In the genomic region with DNA sequence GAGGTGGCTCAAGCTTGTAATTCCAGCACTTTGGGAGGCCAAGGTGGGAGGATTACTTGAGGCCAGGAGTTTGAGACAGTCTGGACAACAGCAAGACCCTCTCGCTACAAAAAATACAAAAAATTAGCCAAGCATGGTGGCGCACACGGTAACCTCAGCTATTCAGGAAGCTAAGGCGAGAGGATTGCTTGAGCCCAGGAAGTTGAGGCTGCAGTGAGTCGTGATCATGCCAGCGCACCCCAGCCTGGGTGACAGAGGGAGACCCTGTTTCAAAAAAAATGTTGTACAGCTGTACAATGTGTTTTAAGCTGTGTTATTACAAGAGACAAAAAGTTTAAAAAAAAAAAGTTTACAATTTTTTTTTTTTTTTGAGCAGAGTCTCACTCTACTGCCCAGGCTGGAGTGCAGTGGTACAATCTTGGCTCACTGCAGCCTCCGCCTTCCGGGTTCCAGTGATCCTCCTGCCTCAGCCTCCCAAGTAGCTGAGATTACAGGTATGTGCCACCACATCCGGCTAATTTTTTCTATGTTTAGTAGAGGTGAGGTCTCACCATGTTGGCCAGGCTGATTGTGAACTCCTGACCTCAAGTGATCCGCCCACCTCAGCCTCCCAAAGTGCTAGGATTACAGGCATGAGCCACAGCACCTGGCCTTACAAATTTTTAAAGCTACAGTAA, we compare ENCODE assay signal across 11 cellular contexts. TPM values are rescaled to one million over a fixed set of nuclear protein-coding genes. Genes with fewer than 3 reads are reported as not detected.
DNase-seq lines count a peak whose midpoint lies in the region; ATAC-seq, FAIRE-seq and TF ChIP-seq lines count a peak whose summit lies in the region.
"Not testable (repeated sequence)": the region's sequence is repeated elsewhere in the genome, so short reads cannot be mapped to it uniquely, and the experiment has no call there.
"Had no signal": no experiment of that assay in that cellular context is flagged by ENCODE, and none has a peak within 500 bp of the region (broad histone marks: within the 10 kb centered on the region; RNA-seq: fewer than 3 reads in every experiment).

No MANE protein-coding gene starts in this region.

- TF ChIP-seq RAD21 in K562 (CRISPR knock-in tag; conservative IDR thresholded peaks at IDR 0.05 in 1 of 2, IDR thresholded peaks at IDR 0.05 in 1 of 2): not testable (repeated sequence)

- DNase-seq in NB4 (ENCODE audit: low read depth) (peak; percentile 68), posterior vena cava (ENCODE audit: low spot score) (peak; percentile 3), upper lobe of right lung (peak; percentile 26)
- DNase-seq in K562 (ENCODE audit: extremely low read depth in 1 of 4, low spot score in 3 of 4); left ventricle myocardium inferior: not testable (repeated sequence)

- peak; percentile 11 for FAIRE-seq in K562 (lab: Jason Lieb, UNC)

- not testable (repeated sequence) for TF ChIP-seq EP300 in K562 (IDR thresholded peaks at IDR 0.05; ENCODE audit: low read length)

- not testable (repeated sequence) for H3K36me3 ChIP-seq in BLaER1 treated with 17β-estradiol and CSF1 and Interleukin-3, amounts not matched to agents 10 nM and 100 nM; HEK293 (ENCODE audit: control insufficient read depth in 2 of 2, insufficient read depth in 1 of 2, low read length in 2 of 2); K562 (ENCODE audit: control insufficient read depth, insufficient read depth, low read length); left ventricle myocardium inferior; upper lobe of right lung

- not testable (repeated sequence) for H4K20me1 ChIP-seq in BLaER1 treated with 17β-estradiol and CSF1 and Interleukin-3, amounts not matched to agents 10 nM and 100 nM; K562 (replicated peaks; ENCODE audit: control insufficient read depth, insufficient read depth, low read length)

- intact Hi-C loops in K562 (cut with micrococcal nuclease); left ventricle myocardium inferior (cut with micrococcal nuclease); posterior vena cava (cut with DNase I); upper lobe of right lung (cut with DNase I): not testable (repeated sequence)

- not testable (repeated sequence) for TF ChIP-seq POLR2A in NB4 (IDR thresholded peaks at IDR 0.05; ENCODE audit: extremely low read depth, insufficient read length); K562 (conservative IDR thresholded peaks at IDR 0.05)

- TF ChIP-seq CTCF in HEK293 (tag by site-specific recombination; IDR thresholded peaks at IDR 0.05); NB4 (IDR thresholded peaks at IDR 0.05; ENCODE audit: low read depth, low read length); K562 (IDR thresholded peaks at IDR 0.05 in 2 of 3, conservative IDR thresholded peaks at IDR 0.05 in 1 of 3; ENCODE audit: insufficient read depth in 2 of 3, low read depth in 1 of 3, low read length in 3 of 3); left ventricle myocardium inferior (IDR thresholded peaks at IDR 0.05; ENCODE audit: borderline replicate concordance); upper lobe of right lung (IDR thresholded peaks at IDR 0.05): not testable (repeated sequence)

- not testable (repeated sequence) for H3K79me2 ChIP-seq in K562 (ENCODE audit: control insufficient read depth, insufficient read depth, low read length)

- in situ Hi-C loops in K562 (cut with MboI): not testable (repeated sequence)

- H3K9me3 ChIP-seq in BLaER1 treated with 17β-estradiol and CSF1 and Interleukin-3, amounts not matched to agents 10 nM and 100 nM (replicated peaks in 1 of 11); HEK293 (ENCODE audit: control insufficient read depth, insufficient read depth, low read depth, low read length); K562 (replicated peaks; ENCODE audit: control insufficient read depth, insufficient read depth, low read depth, low read length); left ventricle myocardium inferior (replicated peaks); upper lobe of right lung: not testable (repeated sequence)

- H3K9ac ChIP-seq in BLaER1 treated with 17β-estradiol and CSF1 and Interleukin-3, amounts not matched to agents 10 nM and 100 nM: peak overlapping the region in 2 of 11 experiments; percentile 3 to 8; a peak in 4 of 22 replicates
- peak overlapping the region in 1 of 2 experiments; percentile 10; a peak in 1 of 4 replicates for H3K9ac ChIP-seq in K562 (ENCODE audit: insufficient read depth in 1 of 2, low read depth in 2 of 2, low read length in 2 of 2)

- not testable (repeated sequence) for H2AFZ ChIP-seq in K562 (ENCODE audit: low read depth, low read length)

- not testable (repeated sequence) for ATAC-seq in K562, upper lobe of right lung

- peak overlapping the region; percentile 35 to 65 (median 52); a peak in 21 of 22 replicates for H3K4me2 ChIP-seq in BLaER1 treated with 17β-estradiol and CSF1 and Interleukin-3, amounts not matched to agents 10 nM and 100 nM
- not testable (repeated sequence) for H3K4me2 ChIP-seq in K562 (ENCODE audit: insufficient read depth, low read length)

- H3K27me3 ChIP-seq in BLaER1 treated with 17β-estradiol and CSF1 and Interleukin-3, amounts not matched to agents 10 nM and 100 nM; K562 (ENCODE audit: control insufficient read depth in 2 of 2, insufficient read depth in 2 of 2, low read length in 2 of 2); left ventricle myocardium inferior (ENCODE audit: low read depth); upper lobe of right lung: not testable (repeated sequence)

- not testable (repeated sequence) for H3K4me3 ChIP-seq in BLaER1 treated with 17β-estradiol and CSF1 and Interleukin-3, amounts not matched to agents 10 nM and 100 nM; HEK293 (ENCODE audit: low read depth, low read length); NB4 (ENCODE audit: low read depth, low read length); K562; left ventricle myocardium inferior; upper lobe of right lung

- POLR2A ChIA-PET in HEK293 (lab: Yijun Ruan, JAX): interaction anchor here (0.7 to 1.0 kb wide), 4 partner anchors 14 to 288 kb away, joined by 3 to 4 read pairs (median 3); partner anchors contain the start of gene TUBA1B
- POLR2A ChIA-PET in K562 (lab: Yijun Ruan, JAX): interaction anchor here (0.6 to 5.5 kb wide), 3 partner anchors 9 to 127 kb away, joined by 3 to 61 read pairs (median 5); partner anchors contain the start of gene TUBA1C

- H3K27ac ChIP-seq in BLaER1 treated with 17β-estradiol and CSF1 and Interleukin-3, amounts not matched to agents 10 nM and 100 nM: peak overlapping the region in 8 of 11 experiments; percentile 25 to 59 (median 51); a peak in 12 of 22 replicates
- H3K27ac ChIP-seq in HEK293 (ENCODE audit: extremely low read depth, low read depth, low read length); K562 (ENCODE audit: extremely low read depth, low read depth, low read length); upper lobe of right lung: not testable (repeated sequence)
- peak overlapping the region; percentile 39 for H3K27ac ChIP-seq in left ventricle myocardium inferior (replicated peaks)

- peaks cover 47 to 71% (median 55%) of the 10 kb centered on the region in 10 experiments for H3K4me1 ChIP-seq in BLaER1 treated with 17β-estradiol and CSF1 and Interleukin-3, amounts not matched to agents 10 nM and 100 nM
- not testable (repeated sequence) for H3K4me1 ChIP-seq in HEK293 (ENCODE audit: control insufficient read depth, insufficient read depth, low read length); left ventricle myocardium inferior; upper lobe of right lung
- peaks cover 17 to 18% of the 10 kb centered on the region in 2 experiments; a peak in 4 of 5 replicates for H3K4me1 ChIP-seq in K562 (replicated peaks in 1 of 2; ENCODE audit: control insufficient read depth in 2 of 2, insufficient read depth in 2 of 2, low read length in 2 of 2)

- not testable (repeated sequence) for H3K9me1 ChIP-seq in K562 (ENCODE audit: control insufficient read depth, insufficient read depth, low read length)

- BruUV-seq in K562 (replicated peaks; lab: Mats Ljungman, UMichigan): not testable (repeated sequence)

- WGBS in K562 (ENCODE audit: insufficient coverage, low coverage, missing lambda C conversion rate): 81% methylated on average over 9 of the region's 10 CpGs

- CTCF ChIA-PET in HEK293 (lab: Yijun Ruan, JAX): interaction anchor here (0.6 to 3.0 kb wide), 3 partner anchors 19 to 313 kb away, joined by 3 to 11 read pairs (median 4); no protein-coding TSS in a partner anchor
- CTCF ChIA-PET in K562 (lab: Yijun Ruan, JAX; ENCODE audit: low intra/inter-chr PET ratio): not testable (repeated sequence)

RNA-seq across cellular contexts. Expression of gene TUBA1C, which starts 7.2 kb away (rescaled TPM):
- total RNA-seq in K562 (2011; cell fraction: chromatin; rRNA removed; ENCODE audit: low replicate concordance): 176 and 423 TPM in 2 replicates
- total RNA-seq in K562 (2011; cell fraction: nucleolus; rRNA removed): 383 and 414 TPM in 2 replicates
- 358 and 385 TPM in 2 replicates for total RNA-seq in K562 (2011; cell fraction: nucleoplasm; rRNA removed)
- total RNA-seq in K562 (2014; rRNA removed) (755 and 1,088 TPM in 2 replicates), K562 (2014; rRNA removed; fragmentation: Illumina TruSeq; extraction: Trizol) (779 and 914 TPM in 2 replicates), K562 (2015; rRNA removed; fragmentation: Illumina TruSeq; extraction: Trizol) (912 and 926 TPM in 2 replicates), K562 (2021) (839 and 845 TPM in 2 replicates), left ventricle myocardium inferior (35.0 TPM), posterior vena cava (100 to 1,000 TPM; 172 to 219 TPM), upper lobe of right lung (113 TPM)
- polyA plus RNA-seq in K562 (2011; rRNA removed) (2,698 and 3,950 TPM in 2 replicates), K562 (2014; fragmentation: Illumina TruSeq; extraction: Trizol) (2,770 and 3,012 TPM in 2 replicates), K562 (2014; fragmentation: Nextera tagmentation; extraction: Ambion mirVana) (1,000 to 10,000 TPM in 1 of 2 experiments, 100 to 1,000 TPM in 1; 776 to 1,185 TPM), K562 (2014; rRNA removed) (1,517 and 1,660 TPM in 2 replicates)
- 6,167 and 6,224 TPM in 2 replicates for polyA plus RNA-seq in K562 (2011; cell fraction: cytosol; rRNA removed)
- polyA plus RNA-seq in K562 (2011; cell fraction: nucleus; rRNA removed): 965 and 1,239 TPM in 2 replicates
- polyA plus RNA-seq in K562 (2012): 1,132 and 1,153 TPM in 2 replicates
- polyA minus RNA-seq in K562 (2011; rRNA and poly(A)+ RNA removed): 2,193 and 2,971 TPM in 2 replicates
- polyA minus RNA-seq in K562 (2011; cell fraction: cytosol; rRNA and poly(A)+ RNA removed): 751 and 929 TPM in 2 replicates
- 192 and 360 TPM in 2 replicates for polyA minus RNA-seq in K562 (2011; cell fraction: nucleus; rRNA and poly(A)+ RNA removed)

RNA-seq across cellular contexts. Expression of gene PRPH, which starts 37.3 kb away (rescaled TPM):
- not detected in 2 replicates for total RNA-seq in K562 (2011; cell fraction: chromatin; rRNA removed; ENCODE audit: low replicate concordance)
- total RNA-seq in K562 (2011; cell fraction: nucleolus; rRNA removed): 0.13 and 0.67 TPM in 2 replicates
- 0.81 TPM in 1 of 2 replicates, not detected in the other for total RNA-seq in K562 (2011; cell fraction: nucleoplasm; rRNA removed)
- 0.27 and 1.3 TPM in 2 replicates for total RNA-seq in K562 (2014; rRNA removed)
- total RNA-seq in K562 (2014; rRNA removed; fragmentation: Illumina TruSeq; extraction: Trizol): 0.36 and 0.51 TPM in 2 replicates
- 0.41 TPM in 1 of 2 replicates, not detected in the other for total RNA-seq in K562 (2015; rRNA removed; fragmentation: Illumina TruSeq; extraction: Trizol)
- 0.81 and 1.6 TPM in 2 replicates for total RNA-seq in K562 (2021)
- polyA plus RNA-seq in K562 (2011; rRNA removed): 0.71 and 1.4 TPM in 2 replicates
- 1.2 and 2.7 TPM in 2 replicates for polyA plus RNA-seq in K562 (2011; cell fraction: cytosol; rRNA removed)
- 0.65 and 1.4 TPM in 2 replicates for polyA plus RNA-seq in K562 (2011; cell fraction: nucleus; rRNA removed)
- polyA plus RNA-seq in K562 (2012): 1.1 and 4.3 TPM in 2 replicates
- polyA plus RNA-seq in K562 (2014; fragmentation: Illumina TruSeq; extraction: Trizol): 0.97 and 1.3 TPM in 2 replicates
- 1 to 10 TPM; 1.8 to 1.9 TPM for polyA plus RNA-seq in K562 (2014; fragmentation: Nextera tagmentation; extraction: Ambion mirVana)
- polyA plus RNA-seq in K562 (2014; rRNA removed): 1.3 TPM in 2 replicates
- 0.84 TPM in 1 of 2 replicates, not detected in the other for polyA minus RNA-seq in K562 (2011; rRNA and poly(A)+ RNA removed)
- polyA minus RNA-seq in K562 (2011; cell fraction: cytosol; rRNA and poly(A)+ RNA removed): not detected in 2 replicates
- not detected in 2 replicates for polyA minus RNA-seq in K562 (2011; cell fraction: nucleus; rRNA and poly(A)+ RNA removed)
- not detected for total RNA-seq in left ventricle myocardium inferior
- total RNA-seq in posterior vena cava: under 1 TPM; 0.32 to 0.67 TPM
- total RNA-seq in upper lobe of right lung: not detected
- total RNA-seq: CD4-positive, CD25-positive, alpha-beta regulatory T cell; CD8-positive, alpha-beta T cell; GM23248; HFFc6 had no signal
- polyA plus RNA-seq: GM23248 had no signal
